In genomic region chr15:78879517-78880241, GRCh38 we compare ENCODE assay signal across 1 cellular context.
TF ChIP-seq lines count a peak whose summit lies in the region.

No MANE protein-coding gene starts in this region.

TF ChIP-seq in WTC11, 78 proteins besides CTCF, POLR2A, EP300 and RAD21 (continued from another document):
- TF ChIP-seq, protein P1, sequence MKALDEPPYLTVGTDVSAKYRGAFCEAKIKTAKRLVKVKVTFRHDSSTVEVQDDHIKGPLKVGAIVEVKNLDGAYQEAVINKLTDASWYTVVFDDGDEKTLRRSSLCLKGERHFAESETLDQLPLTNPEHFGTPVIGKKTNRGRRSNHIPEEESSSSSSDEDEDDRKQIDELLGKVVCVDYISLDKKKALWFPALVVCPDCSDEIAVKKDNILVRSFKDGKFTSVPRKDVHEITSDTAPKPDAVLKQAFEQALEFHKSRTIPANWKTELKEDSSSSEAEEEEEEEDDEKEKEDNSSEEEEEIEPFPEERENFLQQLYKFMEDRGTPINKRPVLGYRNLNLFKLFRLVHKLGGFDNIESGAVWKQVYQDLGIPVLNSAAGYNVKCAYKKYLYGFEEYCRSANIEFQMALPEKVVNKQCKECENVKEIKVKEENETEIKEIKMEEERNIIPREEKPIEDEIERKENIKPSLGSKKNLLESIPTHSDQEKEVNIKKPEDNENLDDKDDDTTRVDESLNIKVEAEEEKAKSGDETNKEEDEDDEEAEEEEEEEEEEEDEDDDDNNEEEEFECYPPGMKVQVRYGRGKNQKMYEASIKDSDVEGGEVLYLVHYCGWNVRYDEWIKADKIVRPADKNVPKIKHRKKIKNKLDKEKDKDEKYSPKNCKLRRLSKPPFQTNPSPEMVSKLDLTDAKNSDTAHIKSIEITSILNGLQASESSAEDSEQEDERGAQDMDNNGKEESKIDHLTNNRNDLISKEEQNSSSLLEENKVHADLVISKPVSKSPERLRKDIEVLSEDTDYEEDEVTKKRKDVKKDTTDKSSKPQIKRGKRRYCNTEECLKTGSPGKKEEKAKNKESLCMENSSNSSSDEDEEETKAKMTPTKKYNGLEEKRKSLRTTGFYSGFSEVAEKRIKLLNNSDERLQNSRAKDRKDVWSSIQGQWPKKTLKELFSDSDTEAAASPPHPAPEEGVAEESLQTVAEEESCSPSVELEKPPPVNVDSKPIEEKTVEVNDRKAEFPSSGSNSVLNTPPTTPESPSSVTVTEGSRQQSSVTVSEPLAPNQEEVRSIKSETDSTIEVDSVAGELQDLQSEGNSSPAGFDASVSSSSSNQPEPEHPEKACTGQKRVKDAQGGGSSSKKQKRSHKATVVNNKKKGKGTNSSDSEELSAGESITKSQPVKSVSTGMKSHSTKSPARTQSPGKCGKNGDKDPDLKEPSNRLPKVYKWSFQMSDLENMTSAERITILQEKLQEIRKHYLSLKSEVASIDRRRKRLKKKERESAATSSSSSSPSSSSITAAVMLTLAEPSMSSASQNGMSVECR (CRISPR knock-in tag; IDR thresholded peaks at IDR 0.05; ENCODE audit: borderline replicate concordance) = no peak
- TF ChIP-seq PREB (CRISPR knock-in tag; IDR thresholded peaks at IDR 0.05; ENCODE audit: borderline replicate concordance) (no peak), JAZF1 (CRISPR knock-in tag; IDR thresholded peaks at IDR 0.05) (no peak)
